Comparison of ENCODE assay signal across 9 cellular contexts in the genomic region with DNA sequence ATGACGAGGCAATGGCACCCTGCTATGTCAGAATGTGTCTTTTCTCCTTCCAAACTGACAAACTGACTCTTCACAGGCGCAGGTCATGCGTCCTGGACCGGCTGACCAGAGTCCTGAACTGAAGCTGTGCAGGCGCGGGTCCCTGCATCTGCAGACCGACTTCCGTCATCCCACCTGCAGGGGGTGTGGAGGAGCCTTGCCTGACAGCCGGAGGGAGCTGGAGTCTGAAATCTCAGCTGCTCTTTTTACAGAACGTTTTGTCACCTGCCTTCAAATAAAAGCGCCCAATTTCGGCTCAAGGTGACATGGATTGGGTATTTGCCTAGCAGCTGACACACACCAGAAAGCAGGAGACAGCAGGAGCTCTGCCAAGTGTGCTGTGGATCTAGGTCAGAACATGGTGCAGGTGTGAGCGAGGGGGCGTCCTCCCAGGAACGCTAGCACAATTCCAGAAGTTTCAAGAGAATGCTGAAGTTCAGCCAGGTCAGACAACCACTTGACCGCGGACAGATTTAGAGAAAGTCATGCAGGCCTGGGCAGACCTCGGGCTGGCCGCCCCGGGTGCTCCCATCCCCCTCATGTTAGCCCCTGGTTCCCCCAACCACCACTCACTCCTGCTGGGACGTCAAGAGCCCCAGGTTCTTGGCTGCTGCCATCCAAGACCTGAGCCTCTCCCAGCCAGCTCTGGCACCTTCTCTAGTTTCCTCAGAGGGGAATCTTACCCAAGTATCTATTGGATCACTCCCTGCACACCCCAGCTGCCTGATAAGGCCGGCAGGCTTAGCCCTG. TPM values are rescaled to one million over a fixed set of nuclear protein-coding genes. Genes with fewer than 3 reads are reported as not detected.
DNase-seq lines count a peak whose midpoint lies in the region; ATAC-seq and TF ChIP-seq lines count a peak whose summit lies in the region.
"Had no signal": no experiment of that assay in that cellular context is flagged by ENCODE, and none has a peak within 500 bp of the region (broad histone marks: within the 10 kb centered on the region; RNA-seq: fewer than 3 reads in every experiment).

No MANE protein-coding gene starts in this region.

- peaks cover 7% of the 10 kb centered on the region for H3K4me1 Mint-ChIP-seq in progenitor cell of endocrine pancreas (ENCODE audit: low read depth)

- peaks cover 97% of the 10 kb centered on the region for H4K20me1 ChIP-seq in OCI-LY3 (ENCODE audit: insufficient read depth, low read length)

- H3K27ac ChIP-seq in OCI-LY3 (ENCODE audit: low read length) (no peak overlapping the region), esophagus muscularis mucosa (replicated peaks in 1 of 4) (peak overlapping the region in 3 of 4 donors; percentile 31 to 57 (median 35))

- H3K36me3 Mint-ChIP-seq in progenitor cell of endocrine pancreas (ENCODE audit: insufficient read depth) = no peaks in the 10 kb centered on the region
- H3K36me3 Mint-ChIP-seq: mesothelial cell of epicardium had no signal

- H3K36me3 ChIP-seq in OCI-LY3 (replicated peaks; ENCODE audit: low read depth, low read length) = no peaks in the 10 kb centered on the region
- no peaks in the 10 kb centered on the region for H3K36me3 ChIP-seq in esophagus muscularis mucosa

- TF ChIP-seq CTCF in GM10248 (IDR thresholded peaks at IDR 0.05; ENCODE audit: control extremely low read depth, extremely low read depth, low read depth, missing control alignments) (peak; percentile 12), OCI-LY3 (IDR thresholded peaks at IDR 0.05; ENCODE audit: low read depth, low read length) (peak; percentile 30; the same call in 1 of the 2 replicates), esophagus muscularis mucosa (IDR thresholded peaks at IDR 0.05) (peak; percentile 43 to 49 (median 45)), progenitor cell of endocrine pancreas (IDR thresholded peaks at IDR 0.05; ENCODE audit: unreplicated experiment) (peak; percentile 63)

- 36% methylated on average over 19 of the region's 22 CpGs for WGBS in esophagus muscularis mucosa

- CTCF ChIA-PET in GM10248 (lab: Yijun Ruan, JAX) = interaction anchor here (1.0 to 2.3 kb wide), 3 partner anchors 9 to 36 kb away, joined by 3 to 8 read pairs (median 3); no protein-coding TSS in a partner anchor

- H3K9ac ChIP-seq in OCI-LY3 (ENCODE audit: low read length) = no peak overlapping the region

- peaks cover 98% of the 10 kb centered on the region for H3K79me2 ChIP-seq in OCI-LY3 (ENCODE audit: low read length)

- no peaks in the 10 kb centered on the region for H3K4me1 ChIP-seq in OCI-LY3 (ENCODE audit: low read length)
- peaks cover 71 to 82% (median 80%) of the 10 kb centered on the region in 4 donors for H3K4me1 ChIP-seq in esophagus muscularis mucosa

- TF ChIP-seq POLR2A in esophagus muscularis mucosa (IDR thresholded peaks at IDR 0.05; ENCODE audit: low read depth) = no peak

- intact Hi-C loops in esophagus muscularis mucosa (cut with DNase I) = no loop called here

- TF ChIP-seq EP300 in esophagus muscularis mucosa (IDR thresholded peaks at IDR 0.05) = no peak

- no peak overlapping the region for H3K4me3 Mint-ChIP-seq in progenitor cell of endocrine pancreas (ENCODE audit: low read depth)
- H3K4me3 Mint-ChIP-seq: mesothelial cell of epicardium had no signal

- H3K27me3 ChIP-seq in OCI-LY3 (ENCODE audit: low read depth, low read length) (no peaks in the 10 kb centered on the region), esophagus muscularis mucosa (no peaks in the 10 kb centered on the region)

- peak overlapping the region; percentile 24 for H3K27ac Mint-ChIP-seq in progenitor cell of endocrine pancreas
- H3K27ac Mint-ChIP-seq: mesothelial cell of epicardium had no signal

- POLR2A ChIA-PET in GM10248 (lab: Yijun Ruan, JAX) = no interaction called here

- no peaks in the 10 kb centered on the region for H3K9me3 Mint-ChIP-seq in progenitor cell of endocrine pancreas (ENCODE audit: low read depth)
- H3K9me3 Mint-ChIP-seq: mesothelial cell of epicardium had no signal

- H2AFZ ChIP-seq in OCI-LY3 (ENCODE audit: low read depth, low read length) = no peak overlapping the region

- no peaks in the 10 kb centered on the region for H3K27me3 Mint-ChIP-seq in progenitor cell of endocrine pancreas

- ATAC-seq in HG02938 (IDR thresholded peaks at IDR 0.05; ENCODE audit: unreplicated experiment) (no peak), HG03175 (IDR thresholded peaks at IDR 0.05; ENCODE audit: unreplicated experiment) (no peak)

- no peak overlapping the region for H3K4me2 ChIP-seq in OCI-LY3 (ENCODE audit: low read length)

- no peak for DNase-seq in GM10248 (ENCODE audit: extremely low spot score)
- DNase-seq in esophagus muscularis mucosa (ENCODE audit: extremely low spot score) = no peak
- peak; percentile 37 for DNase-seq in progenitor cell of endocrine pancreas (ENCODE audit: low spot score, unreplicated experiment)
- DNase-seq in effector CD4-positive, alpha-beta T cell = no peak
- DNase-seq in germinal center (ENCODE audit: low spot score) = no peak

- H3K9me3 ChIP-seq in OCI-LY3 (ENCODE audit: insufficient read depth, low read length) = no peaks in the 10 kb centered on the region
- H3K9me3 ChIP-seq in esophagus muscularis mucosa = no peaks in the 10 kb centered on the region

- no peak overlapping the region for H3K4me3 ChIP-seq in OCI-LY3 (ENCODE audit: low read length)
- no peak overlapping the region for H3K4me3 ChIP-seq in esophagus muscularis mucosa

RNA-seq across cellular contexts. Expression of gene ELL, which starts 32.8 kb away (rescaled TPM):
- total RNA-seq in esophagus muscularis mucosa (10 to 100 TPM in 3 of 4 donors, 1 to 10 TPM in 1; 9.1 to 35.1 (median 20.1) TPM), progenitor cell of endocrine pancreas (13.8 and 15.5 TPM in 2 replicates)

RNA-seq across cellular contexts. Expression of gene ISYNA1, which starts 51.1 kb away (rescaled TPM):
- total RNA-seq in esophagus muscularis mucosa (10 to 100 TPM; 15.8 to 38.9 (median 26.2) TPM), progenitor cell of endocrine pancreas (234 TPM in 2 replicates)

RNA-seq across cellular contexts. Expression of gene FKBP8, which starts 54.3 kb away (rescaled TPM):
- total RNA-seq in esophagus muscularis mucosa (100 to 1,000 TPM; 420 to 568 (median 430) TPM), progenitor cell of endocrine pancreas (216 and 220 TPM in 2 replicates)

Comparison
In these comparisons a context has a peak if more than half of its experiments do, and no peak if none do; other contexts are left out.
1. CTCF ChIP-seq: peak in every context shown above with its lines; median percentile 63 in progenitor cell of endocrine pancreas; 45 in esophagus muscularis mucosa; 30 in OCI-LY3; 12 in GM10248.